1 cellular context compared by ENCODE assay signal in the genomic region with DNA sequence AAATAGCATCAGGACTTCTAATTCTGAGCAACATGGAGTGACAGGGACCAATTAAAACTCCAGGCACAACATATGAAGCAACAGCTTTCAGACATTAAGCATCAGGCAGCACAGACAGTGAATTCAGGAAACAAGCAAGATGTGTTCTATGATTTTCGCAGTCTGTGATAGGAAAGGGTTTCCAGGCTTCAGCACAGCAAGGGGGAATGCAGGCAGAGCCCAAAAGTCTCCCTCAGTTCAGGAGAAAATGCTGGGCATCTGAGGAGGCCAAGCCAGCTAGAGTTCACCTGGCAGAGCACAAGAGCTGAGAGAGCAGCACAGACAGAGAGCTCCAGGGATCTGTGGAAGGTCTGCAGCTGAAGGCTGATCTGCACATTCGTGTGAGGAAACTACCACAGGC.
TF ChIP-seq lines count a peak whose summit lies in the region.

No MANE protein-coding gene starts in this region.

TF ChIP-seq in H1, 55 proteins besides CTCF, POLR2A, EP300 and RAD21 (continued from another document):
- TF ChIP-seq SRF (IDR thresholded peaks at IDR 0.05; ENCODE audit: low read depth, low read length) (no peak), SP2 (IDR thresholded peaks at IDR 0.05; ENCODE audit: low read length) (no peak), SP4 (IDR thresholded peaks at IDR 0.05; ENCODE audit: low read length) (no peak), KDM1A (IDR thresholded peaks at IDR 0.05; ENCODE audit: borderline replicate concordance, low read length) (no peak), JUN (IDR thresholded peaks at IDR 0.05; ENCODE audit: low read depth, low read length) (no peak), BCL11A (IDR thresholded peaks at IDR 0.05; ENCODE audit: low read depth in 2 of 2, low read length in 2 of 2) (no peak), YY1 (IDR thresholded peaks at IDR 0.05; ENCODE audit: low read depth, low read length) (no peak), ATF3 (IDR thresholded peaks at IDR 0.05; ENCODE audit: insufficient read depth, low read depth, low read length) (no peak), USF2 (IDR thresholded peaks at IDR 0.05; ENCODE audit: low read length) (no peak), TAF7 (optimal IDR thresholded peaks at IDR 0.05; ENCODE audit: borderline replicate concordance, low read depth, low read length) (no peak)
- TF ChIP-seq, protein P1, sequence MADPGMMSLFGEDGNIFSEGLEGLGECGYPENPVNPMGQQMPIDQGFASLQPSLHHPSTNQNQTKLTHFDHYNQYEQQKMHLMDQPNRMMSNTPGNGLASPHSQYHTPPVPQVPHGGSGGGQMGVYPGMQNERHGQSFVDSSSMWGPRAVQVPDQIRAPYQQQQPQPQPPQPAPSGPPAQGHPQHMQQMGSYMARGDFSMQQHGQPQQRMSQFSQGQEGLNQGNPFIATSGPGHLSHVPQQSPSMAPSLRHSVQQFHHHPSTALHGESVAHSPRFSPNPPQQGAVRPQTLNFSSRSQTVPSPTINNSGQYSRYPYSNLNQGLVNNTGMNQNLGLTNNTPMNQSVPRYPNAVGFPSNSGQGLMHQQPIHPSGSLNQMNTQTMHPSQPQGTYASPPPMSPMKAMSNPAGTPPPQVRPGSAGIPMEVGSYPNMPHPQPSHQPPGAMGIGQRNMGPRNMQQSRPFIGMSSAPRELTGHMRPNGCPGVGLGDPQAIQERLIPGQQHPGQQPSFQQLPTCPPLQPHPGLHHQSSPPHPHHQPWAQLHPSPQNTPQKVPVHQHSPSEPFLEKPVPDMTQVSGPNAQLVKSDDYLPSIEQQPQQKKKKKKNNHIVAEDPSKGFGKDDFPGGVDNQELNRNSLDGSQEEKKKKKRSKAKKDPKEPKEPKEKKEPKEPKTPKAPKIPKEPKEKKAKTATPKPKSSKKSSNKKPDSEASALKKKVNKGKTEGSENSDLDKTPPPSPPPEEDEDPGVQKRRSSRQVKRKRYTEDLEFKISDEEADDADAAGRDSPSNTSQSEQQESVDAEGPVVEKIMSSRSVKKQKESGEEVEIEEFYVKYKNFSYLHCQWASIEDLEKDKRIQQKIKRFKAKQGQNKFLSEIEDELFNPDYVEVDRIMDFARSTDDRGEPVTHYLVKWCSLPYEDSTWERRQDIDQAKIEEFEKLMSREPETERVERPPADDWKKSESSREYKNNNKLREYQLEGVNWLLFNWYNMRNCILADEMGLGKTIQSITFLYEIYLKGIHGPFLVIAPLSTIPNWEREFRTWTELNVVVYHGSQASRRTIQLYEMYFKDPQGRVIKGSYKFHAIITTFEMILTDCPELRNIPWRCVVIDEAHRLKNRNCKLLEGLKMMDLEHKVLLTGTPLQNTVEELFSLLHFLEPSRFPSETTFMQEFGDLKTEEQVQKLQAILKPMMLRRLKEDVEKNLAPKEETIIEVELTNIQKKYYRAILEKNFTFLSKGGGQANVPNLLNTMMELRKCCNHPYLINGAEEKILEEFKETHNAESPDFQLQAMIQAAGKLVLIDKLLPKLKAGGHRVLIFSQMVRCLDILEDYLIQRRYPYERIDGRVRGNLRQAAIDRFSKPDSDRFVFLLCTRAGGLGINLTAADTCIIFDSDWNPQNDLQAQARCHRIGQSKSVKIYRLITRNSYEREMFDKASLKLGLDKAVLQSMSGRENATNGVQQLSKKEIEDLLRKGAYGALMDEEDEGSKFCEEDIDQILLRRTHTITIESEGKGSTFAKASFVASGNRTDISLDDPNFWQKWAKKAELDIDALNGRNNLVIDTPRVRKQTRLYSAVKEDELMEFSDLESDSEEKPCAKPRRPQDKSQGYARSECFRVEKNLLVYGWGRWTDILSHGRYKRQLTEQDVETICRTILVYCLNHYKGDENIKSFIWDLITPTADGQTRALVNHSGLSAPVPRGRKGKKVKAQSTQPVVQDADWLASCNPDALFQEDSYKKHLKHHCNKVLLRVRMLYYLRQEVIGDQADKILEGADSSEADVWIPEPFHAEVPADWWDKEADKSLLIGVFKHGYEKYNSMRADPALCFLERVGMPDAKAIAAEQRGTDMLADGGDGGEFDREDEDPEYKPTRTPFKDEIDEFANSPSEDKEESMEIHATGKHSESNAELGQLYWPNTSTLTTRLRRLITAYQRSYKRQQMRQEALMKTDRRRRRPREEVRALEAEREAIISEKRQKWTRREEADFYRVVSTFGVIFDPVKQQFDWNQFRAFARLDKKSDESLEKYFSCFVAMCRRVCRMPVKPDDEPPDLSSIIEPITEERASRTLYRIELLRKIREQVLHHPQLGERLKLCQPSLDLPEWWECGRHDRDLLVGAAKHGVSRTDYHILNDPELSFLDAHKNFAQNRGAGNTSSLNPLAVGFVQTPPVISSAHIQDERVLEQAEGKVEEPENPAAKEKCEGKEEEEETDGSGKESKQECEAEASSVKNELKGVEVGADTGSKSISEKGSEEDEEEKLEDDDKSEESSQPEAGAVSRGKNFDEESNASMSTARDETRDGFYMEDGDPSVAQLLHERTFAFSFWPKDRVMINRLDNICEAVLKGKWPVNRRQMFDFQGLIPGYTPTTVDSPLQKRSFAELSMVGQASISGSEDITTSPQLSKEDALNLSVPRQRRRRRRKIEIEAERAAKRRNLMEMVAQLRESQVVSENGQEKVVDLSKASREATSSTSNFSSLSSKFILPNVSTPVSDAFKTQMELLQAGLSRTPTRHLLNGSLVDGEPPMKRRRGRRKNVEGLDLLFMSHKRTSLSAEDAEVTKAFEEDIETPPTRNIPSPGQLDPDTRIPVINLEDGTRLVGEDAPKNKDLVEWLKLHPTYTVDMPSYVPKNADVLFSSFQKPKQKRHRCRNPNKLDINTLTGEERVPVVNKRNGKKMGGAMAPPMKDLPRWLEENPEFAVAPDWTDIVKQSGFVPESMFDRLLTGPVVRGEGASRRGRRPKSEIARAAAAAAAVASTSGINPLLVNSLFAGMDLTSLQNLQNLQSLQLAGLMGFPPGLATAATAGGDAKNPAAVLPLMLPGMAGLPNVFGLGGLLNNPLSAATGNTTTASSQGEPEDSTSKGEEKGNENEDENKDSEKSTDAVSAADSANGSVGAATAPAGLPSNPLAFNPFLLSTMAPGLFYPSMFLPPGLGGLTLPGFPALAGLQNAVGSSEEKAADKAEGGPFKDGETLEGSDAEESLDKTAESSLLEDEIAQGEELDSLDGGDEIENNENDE (IDR thresholded peaks at IDR 0.05; ENCODE audit: insufficient replicate concordance, low read length), result no peak
